In genomic region chr12:106357549-106358409, GRCh38 we compare ENCODE assay signal across 1 cellular context.
TF ChIP-seq lines count a peak whose summit lies in the region.

TSS of gene POLR3B (plus strand) at chr12:106357748. CDS start at chr12:106357880, 132 bp downstream.

TF ChIP-seq in IMR-90, 13 proteins besides CTCF, POLR2A, EP300 and RAD21 (continued from another document):
- TF ChIP-seq CEBPB (IDR thresholded peaks at IDR 0.05; ENCODE audit: low read depth, low read length) (no peak), MXI1 (IDR thresholded peaks at IDR 0.05; ENCODE audit: borderline replicate concordance, low read depth, low read length) (peak; percentile 80)
